In genomic region chr14:75660630-75661498, GRCh38 we compare ENCODE assay signal across 1 cellular context.
TF ChIP-seq lines count a peak whose summit lies in the region.

TSS of gene ERG28 (minus strand) at chr14:75660876. CDS start at chr14:75657502, 3,374 bp downstream.
TSS of gene TTLL5 (plus strand) at chr14:75661246. CDS start at chr14:75663150, 1,904 bp downstream.

TF ChIP-seq in WTC11, 78 proteins besides CTCF, POLR2A, EP300 and RAD21 (continued from another document):
- TF ChIP-seq RELA (CRISPR knock-in tag; IDR thresholded peaks at IDR 0.05; ENCODE audit: borderline replicate concordance) (no peak), TEAD4 (CRISPR knock-in tag; IDR thresholded peaks at IDR 0.05) (no peak), ZNF121 (CRISPR knock-in tag; IDR thresholded peaks at IDR 0.05) (no peak), SP1 (CRISPR knock-in tag; conservative IDR thresholded peaks at IDR 0.05) (peak; percentile 69), ZNF425 (CRISPR knock-in tag; conservative IDR thresholded peaks at IDR 0.05) (no peak), JAZF1 (CRISPR knock-in tag; IDR thresholded peaks at IDR 0.05) (no peak), CBFB (CRISPR knock-in tag; IDR thresholded peaks at IDR 0.05; ENCODE audit: low read depth) (0 out of 2 replicates have a peak, but pooled peaks have one; percentile 41), ZNF232 (CRISPR knock-in tag; IDR thresholded peaks at IDR 0.05) (no peak), TEAD1 (CRISPR knock-in tag; IDR thresholded peaks at IDR 0.05) (0 out of 2 replicates have a peak, but pooled peaks have one; percentile 70), TCF7 (CRISPR knock-in tag; IDR thresholded peaks at IDR 0.05; ENCODE audit: low read depth) (no peak), GABPB1 (CRISPR knock-in tag; IDR thresholded peaks at IDR 0.05) (0 out of 2 replicates have a peak, but pooled peaks have one; percentile 17), ZBTB43 (CRISPR knock-in tag; IDR thresholded peaks at IDR 0.05) (no peak), SMAD3 (CRISPR knock-in tag; IDR thresholded peaks at IDR 0.05; ENCODE audit: borderline replicate concordance) (peak; percentile 44; the same call in 1 of the 2 replicates), KAT7 (CRISPR knock-in tag; IDR thresholded peaks at IDR 0.05; ENCODE audit: borderline replicate concordance) (no peak), FOXK1 (CRISPR knock-in tag; IDR thresholded peaks at IDR 0.05) (no peak; the same call in 1 of the 2 replicates), ZNF423 (CRISPR knock-in tag; IDR thresholded peaks at IDR 0.05) (no peak), USF1 (CRISPR knock-in tag; IDR thresholded peaks at IDR 0.05) (peak; percentile 36; the same call in 1 of the 2 replicates), ZNF416 (CRISPR knock-in tag; IDR thresholded peaks at IDR 0.05) (0 out of 2 replicates have a peak, but pooled peaks have one; percentile 49), ARID4B (CRISPR knock-in tag; IDR thresholded peaks at IDR 0.05; ENCODE audit: borderline replicate concordance) (0 out of 2 replicates have a peak, but pooled peaks have one; percentile 66), TP53 (CRISPR knock-in tag; IDR thresholded peaks at IDR 0.05) (no peak), MYBL2 (CRISPR knock-in tag; IDR thresholded peaks at IDR 0.05) (peak; percentile 54; the same call in 1 of the 2 replicates), CREB1 (CRISPR knock-in tag; IDR thresholded peaks at IDR 0.05) (no peak), JUN (CRISPR knock-in tag; IDR thresholded peaks at IDR 0.05) (0 out of 2 replicates have a peak, but pooled peaks have one; percentile 51), NFYB (CRISPR knock-in tag; conservative IDR thresholded peaks at IDR 0.05; ENCODE audit: low read depth) (peak; percentile 92), CREM (CRISPR knock-in tag; IDR thresholded peaks at IDR 0.05) (peak; percentile 95), NFE2L1 (CRISPR knock-in tag; IDR thresholded peaks at IDR 0.05) (peak; percentile 54; the same call in 1 of the 2 replicates), PRDM15 (CRISPR knock-in tag; IDR thresholded peaks at IDR 0.05) (no peak), STAT6 (CRISPR knock-in tag; conservative IDR thresholded peaks at IDR 0.05; ENCODE audit: low read depth) (no peak), MAX (CRISPR knock-in tag; IDR thresholded peaks at IDR 0.05) (peak; percentile 85), E2F1 (CRISPR knock-in tag; IDR thresholded peaks at IDR 0.05) (no peak), FOXP1 (CRISPR knock-in tag; IDR thresholded peaks at IDR 0.05; ENCODE audit: borderline replicate concordance) (0 out of 2 replicates have a peak, but pooled peaks have one; percentile 62)
- TF ChIP-seq, protein P1, sequence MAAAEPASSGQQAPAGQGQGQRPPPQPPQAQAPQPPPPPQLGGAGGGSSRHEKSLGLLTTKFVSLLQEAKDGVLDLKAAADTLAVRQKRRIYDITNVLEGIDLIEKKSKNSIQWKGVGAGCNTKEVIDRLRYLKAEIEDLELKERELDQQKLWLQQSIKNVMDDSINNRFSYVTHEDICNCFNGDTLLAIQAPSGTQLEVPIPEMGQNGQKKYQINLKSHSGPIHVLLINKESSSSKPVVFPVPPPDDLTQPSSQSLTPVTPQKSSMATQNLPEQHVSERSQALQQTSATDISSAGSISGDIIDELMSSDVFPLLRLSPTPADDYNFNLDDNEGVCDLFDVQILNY (CRISPR knock-in tag; IDR thresholded peaks at IDR 0.05): peak; percentile 80; the same call in 1 of the 2 replicates
- TF ChIP-seq, protein P2, sequence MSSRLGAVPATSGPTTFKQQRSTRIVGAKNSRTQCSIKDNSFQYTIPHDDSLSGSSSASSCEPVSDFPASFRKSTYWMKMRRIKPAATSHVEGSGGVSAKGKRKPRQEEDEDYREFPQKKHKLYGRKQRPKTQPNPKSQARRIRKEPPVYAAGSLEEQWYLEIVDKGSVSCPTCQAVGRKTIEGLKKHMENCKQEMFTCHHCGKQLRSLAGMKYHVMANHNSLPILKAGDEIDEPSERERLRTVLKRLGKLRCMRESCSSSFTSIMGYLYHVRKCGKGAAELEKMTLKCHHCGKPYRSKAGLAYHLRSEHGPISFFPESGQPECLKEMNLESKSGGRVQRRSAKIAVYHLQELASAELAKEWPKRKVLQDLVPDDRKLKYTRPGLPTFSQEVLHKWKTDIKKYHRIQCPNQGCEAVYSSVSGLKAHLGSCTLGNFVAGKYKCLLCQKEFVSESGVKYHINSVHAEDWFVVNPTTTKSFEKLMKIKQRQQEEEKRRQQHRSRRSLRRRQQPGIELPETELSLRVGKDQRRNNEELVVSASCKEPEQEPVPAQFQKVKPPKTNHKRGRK (CRISPR knock-in tag; IDR thresholded peaks at IDR 0.05; ENCODE audit: borderline replicate concordance): no peak
- TF ChIP-seq, protein P3, sequence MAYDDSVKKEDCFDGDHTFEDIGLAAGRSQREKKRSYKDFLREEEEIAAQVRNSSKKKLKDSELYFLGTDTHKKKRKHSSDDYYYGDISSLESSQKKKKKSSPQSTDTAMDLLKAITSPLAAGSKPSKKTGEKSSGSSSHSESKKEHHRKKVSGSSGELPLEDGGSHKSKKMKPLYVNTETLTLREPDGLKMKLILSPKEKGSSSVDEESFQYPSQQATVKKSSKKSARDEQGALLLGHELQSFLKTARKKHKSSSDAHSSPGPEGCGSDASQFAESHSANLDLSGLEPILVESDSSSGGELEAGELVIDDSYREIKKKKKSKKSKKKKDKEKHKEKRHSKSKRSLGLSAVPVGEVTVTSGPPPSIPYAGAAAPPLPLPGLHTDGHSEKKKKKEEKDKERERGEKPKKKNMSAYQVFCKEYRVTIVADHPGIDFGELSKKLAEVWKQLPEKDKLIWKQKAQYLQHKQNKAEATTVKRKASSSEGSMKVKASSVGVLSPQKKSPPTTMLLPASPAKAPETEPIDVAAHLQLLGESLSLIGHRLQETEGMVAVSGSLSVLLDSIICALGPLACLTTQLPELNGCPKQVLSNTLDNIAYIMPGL (CRISPR knock-in tag; IDR thresholded peaks at IDR 0.05): no peak; the same call in 1 of the 2 replicates
